Comparison of ENCODE assay signal across 13 cellular contexts in genomic region chr2:189837336-189837735, GRCh38.
"Had no signal": no experiment of that assay in that cellular context is flagged by ENCODE, and none has a peak within 500 bp of the region (broad histone marks: within the 10 kb centered on the region; RNA-seq: fewer than 3 reads in every experiment).

No MANE protein-coding gene starts in this region.

- H3K4me1 Mint-ChIP-seq: neural progenitor cell; stimulated activated naive CD8-positive, alpha-beta T cell treated with anti-CD3 and anti-CD28 coated beads, Interleukin-15, amount 100 ng/mL, for 72 hours had no signal

- H3K4me3 Mint-ChIP-seq: activated CD4-positive, alpha-beta memory T cell treated with anti-CD3 and anti-CD28 coated beads for 36 hours; activated T-cell treated with anti-CD3 and anti-CD28 coated beads, Interleukin-2, amount 50 U/mL, for 72 hours; neural progenitor cell; stimulated activated naive CD8-positive, alpha-beta T cell treated with anti-CD3 and anti-CD28 coated beads, Interleukin-15, amount 100 ng/mL, for 72 hours had no signal

- H3K4me2 ChIP-seq: neural progenitor cell had no signal

- H3K9me3 Mint-ChIP-seq: activated CD4-positive, alpha-beta memory T cell treated with anti-CD3 and anti-CD28 coated beads for 36 hours; activated T-cell treated with anti-CD3 and anti-CD28 coated beads, Interleukin-2, amount 50 U/mL, for 72 hours; neural progenitor cell; stimulated activated naive CD8-positive, alpha-beta T cell treated with anti-CD3 and anti-CD28 coated beads, Interleukin-15, amount 100 ng/mL, for 72 hours had no signal

- H3K9ac ChIP-seq: neural progenitor cell, parathyroid adenoma had no signal

- H2AFZ ChIP-seq: neural progenitor cell, parathyroid adenoma had no signal

- H3K27me3 Mint-ChIP-seq: activated CD4-positive, alpha-beta memory T cell treated with anti-CD3 and anti-CD28 coated beads for 36 hours; stimulated activated naive CD8-positive, alpha-beta T cell treated with anti-CD3 and anti-CD28 coated beads, Interleukin-15, amount 100 ng/mL, for 72 hours had no signal

- ATAC-seq: activated T-cell treated with anti-CD3 and anti-CD28 coated beads, Interleukin-2, amount 50 U/mL, for 72 hours; gastroesophageal sphincter; stimulated activated naive CD8-positive, alpha-beta T cell treated with anti-CD3 and anti-CD28 coated beads, Interleukin-15, amount 100 ng/mL, for 72 hours had no signal

- H3K79me2 ChIP-seq: parathyroid adenoma had no signal

- H3K4me3 ChIP-seq: gastroesophageal sphincter, left ventricle myocardium inferior, neural progenitor cell, skin epidermis, testis had no signal

- H3K27ac ChIP-seq: gastroesophageal sphincter, left ventricle myocardium inferior, neural progenitor cell, skin epidermis, testis, VCaP had no signal

- H3K27ac Mint-ChIP-seq: activated CD4-positive, alpha-beta memory T cell treated with anti-CD3 and anti-CD28 coated beads for 36 hours; stimulated activated naive CD8-positive, alpha-beta T cell treated with anti-CD3 and anti-CD28 coated beads, Interleukin-15, amount 100 ng/mL, for 72 hours had no signal

- DNase-seq: activated CD4-positive, alpha-beta memory T cell treated with anti-CD3 and anti-CD28 coated beads for 36 hours; activated T-cell treated with anti-CD3 and anti-CD28 coated beads, Interleukin-2, amount 50 U/mL, for 72 hours; effector CD8-positive, alpha-beta T cell; kidney; left ventricle myocardium inferior; stimulated activated CD4-positive, alpha-beta T cell treated with anti-CD3 and anti-CD28 coated beads, Interleukin-4, amount 100 ng/mL, for 4 hours; stimulated activated naive CD8-positive, alpha-beta T cell treated with anti-CD3 and anti-CD28 coated beads, Interleukin-15, amount 100 ng/mL, for 72 hours; testis had no signal

- H3K4me1 ChIP-seq: left ventricle myocardium inferior, neural progenitor cell, testis had no signal

- H3K9me3 ChIP-seq: gastroesophageal sphincter, left ventricle myocardium inferior, testis had no signal

- H3K27me3 ChIP-seq: gastroesophageal sphincter, neural progenitor cell, testis had no signal

- H3K36me3 ChIP-seq: gastroesophageal sphincter, left ventricle myocardium inferior had no signal
